ENCODE assay signal across 10 cellular contexts in genomic region chr2:135105513-135106316, GRCh38. TPM values are rescaled to one million over a fixed set of nuclear protein-coding genes. Genes with fewer than 3 reads are reported as not detected.
"Had no signal": no experiment of that assay in that cellular context is flagged by ENCODE, and none has a peak within 500 bp of the region (broad histone marks: within the 10 kb centered on the region; RNA-seq: fewer than 3 reads in every experiment).

No MANE protein-coding gene starts in this region.

RNA-seq across cellular contexts. Expression of gene MAP3K19, which starts 58.5 kb away (rescaled TPM):
- total RNA-seq: OCI-LY7, PC-3, PC-9, Peyer's patch, Right ventricle myocardium inferior, Right ventricle myocardium superior, RPMI7951, SJCRH30, SK-MEL-5 had no signal
- polyA plus RNA-seq: SK-N-SH had no signal
